Comparison of ENCODE assay signal across 28 cellular contexts in the genomic region with DNA sequence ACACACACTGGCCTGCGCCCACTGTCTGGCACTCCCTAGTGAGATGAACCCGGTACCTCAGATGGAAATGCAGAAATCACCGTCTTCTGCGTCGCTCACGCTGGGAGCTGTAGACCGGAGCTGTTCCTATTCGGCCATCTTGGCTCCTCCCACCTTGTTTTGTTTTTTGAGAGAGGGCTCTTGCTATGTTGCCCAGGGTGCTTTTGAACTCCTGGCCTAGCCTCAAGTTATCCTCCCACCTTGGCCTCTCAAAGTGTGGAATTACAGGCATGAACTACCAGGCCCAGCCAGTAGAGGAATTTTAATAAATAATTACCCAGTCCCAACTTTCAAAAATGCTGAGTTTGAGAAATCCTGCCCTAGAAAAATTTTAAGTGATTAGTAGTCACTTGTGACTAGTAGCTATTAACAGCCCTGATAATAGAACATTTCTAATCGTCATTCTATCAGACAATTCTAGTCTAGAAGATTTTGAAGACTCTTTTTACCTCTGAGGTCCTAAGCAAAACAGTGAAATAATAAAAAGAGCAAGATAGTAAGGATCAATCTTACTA. TPM values are rescaled to one million over a fixed set of nuclear protein-coding genes. Genes with fewer than 3 reads are reported as not detected.
"Had no signal": no experiment of that assay in that cellular context is flagged by ENCODE, and none has a peak within 500 bp of the region (broad histone marks: within the 10 kb centered on the region; RNA-seq: fewer than 3 reads in every experiment).

No MANE protein-coding gene starts in this region.

- H3K27me3 ChIP-seq: dorsolateral prefrontal cortex, esophagus muscularis mucosa, gastroesophageal sphincter, sigmoid colon, stomach, thyroid gland, upper lobe of left lung, uterus had no signal

- H3K9me3 ChIP-seq: esophagus muscularis mucosa, gastroesophageal sphincter, left ventricle myocardium inferior, lower lobe of right lung, sigmoid colon, thyroid gland, upper lobe of left lung, uterus had no signal

- FAIRE-seq: endometrium, kidney had no signal

- H3K36me3 ChIP-seq: esophagus muscularis mucosa, gastroesophageal sphincter, left ventricle myocardium inferior, lower lobe of right lung, sigmoid colon, stomach, thyroid gland, upper lobe of left lung, uterus had no signal

- ATAC-seq: gastroesophageal sphincter, left cardiac atrium, lower lobe of right lung, natural killer cell had no signal

- H3K4me3 Mint-ChIP-seq: memory B cell, mesothelial cell of epicardium, natural killer cell, neural crest cell had no signal

- H3K4me1 Mint-ChIP-seq: memory B cell, mesothelial cell of epicardium, natural killer cell, neural crest cell had no signal

- H3K4me1 ChIP-seq: esophagus muscularis mucosa, gastroesophageal sphincter, left ventricle myocardium inferior, lower lobe of right lung, sigmoid colon, stomach, thyroid gland, upper lobe of left lung, uterus had no signal

- H3K27ac Mint-ChIP-seq: memory B cell, mesothelial cell of epicardium, natural killer cell had no signal

- H3K4me3 ChIP-seq: esophagus muscularis mucosa, gastroesophageal sphincter, left ventricle myocardium inferior, lower lobe of right lung, sigmoid colon, skin epidermis, stomach, thyroid gland, upper lobe of left lung, uterus had no signal

- H3K9me3 Mint-ChIP-seq: memory B cell, mesothelial cell of epicardium, natural killer cell, neural crest cell had no signal

- DNase-seq: cortex of kidney; dorsolateral prefrontal cortex; effector CD8-positive, alpha-beta T cell; foreskin fibroblast; kidney; left cardiac atrium; left ventricle myocardium inferior; lower lobe of right lung; natural killer cell; posterior cingulate gyrus; sigmoid colon; stimulated activated CD4-positive, alpha-beta T cell treated with anti-CD3 and anti-CD28 coated beads, Interleukin-12 subunit alpha, Interleukin-12 subunit beta, amount 100 ng/mL, for 4 hours; stimulated activated naive CD4-positive, alpha-beta T cell; stomach; thyroid gland; upper lobe of left lung; uterus had no signal

- H3K36me3 Mint-ChIP-seq: memory B cell, mesothelial cell of epicardium, natural killer cell had no signal

- H3K27ac ChIP-seq: esophagus muscularis mucosa, gastroesophageal sphincter, left ventricle myocardium inferior, lower lobe of right lung, sigmoid colon, skin epidermis, stomach, thyroid gland, upper lobe of left lung, uterus had no signal

RNA-seq across cellular contexts. Expression of a gene that starts 49.9 kb away (rescaled TPM):
- total RNA-seq: esophagus muscularis mucosa, gastroesophageal sphincter, kidney, left cardiac atrium, left ventricle myocardium inferior, mucosa of gallbladder, myocyte, natural killer cell, neural crest cell, osteocyte, pulmonary artery endothelial cell, sigmoid colon, stomach, thyroid gland, uterus had no signal
- polyA plus RNA-seq: sigmoid colon, stomach had no signal
